In the genomic region with DNA sequence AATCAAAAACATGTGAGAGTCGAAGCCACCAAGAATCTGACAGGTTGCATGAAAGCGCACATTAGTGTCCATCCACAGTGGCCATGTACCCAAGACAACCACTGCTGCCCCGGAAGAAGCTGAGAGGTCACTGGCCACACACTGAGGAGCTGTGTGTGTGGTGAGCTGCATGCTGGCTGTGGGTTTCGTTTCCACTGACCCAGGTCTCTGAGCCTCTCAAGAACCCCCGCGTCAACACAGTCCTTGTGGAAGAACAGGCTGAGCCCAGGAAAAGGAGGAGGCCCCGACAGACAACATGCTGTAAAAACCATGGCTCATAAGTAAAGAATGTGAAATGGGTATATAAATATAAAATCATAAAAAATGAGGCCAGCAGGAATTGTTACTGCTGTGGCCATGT, we compare ENCODE assay signal across 27 cellular contexts. TPM values are rescaled to one million over a fixed set of nuclear protein-coding genes. Genes with fewer than 3 reads are reported as not detected.
"Had no signal": no experiment of that assay in that cellular context is flagged by ENCODE, and none has a peak within 500 bp of the region (broad histone marks: within the 10 kb centered on the region; RNA-seq: fewer than 3 reads in every experiment).

No MANE protein-coding gene starts in this region.

- H3K4me2 ChIP-seq: smooth muscle cell had no signal

- ATAC-seq: activated CD8-positive, alpha-beta T cell treated with anti-CD3 and anti-CD28 coated beads, Interleukin-2, amount 10 ng/mL, durations not matched to agents 7 days and 5 days; activated naive CD8-positive, alpha-beta T cell treated with anti-CD3 and anti-CD28 coated beads, Interleukin-2, amount 50 U/mL, for 24 hours; left ventricle myocardium superior; pancreas had no signal

- H3K4me3 ChIP-seq: breast epithelium, esophagus squamous epithelium, pancreas, prostate gland, sigmoid colon, smooth muscle cell, thoracic aorta had no signal

- FAIRE-seq: endometrium, pancreas had no signal

- DNase-seq: activated B cell treated with CpG ODN at 0.5 μM for 24 hours; activated CD8-positive, alpha-beta T cell treated with anti-CD3 and anti-CD28 coated beads, Interleukin-2, amount 10 ng/mL, durations not matched to agents 7 days and 5 days; activated gamma-delta T cell treated with Interleukin-2 at 50 U/mL for 16 hours; activated naive CD8-positive, alpha-beta T cell treated with anti-CD3 and anti-CD28 coated beads, Interleukin-2, amount 50 U/mL, for 24 hours; activated T-cell treated with anti-CD3 and anti-CD28 coated beads for 4 hours; amygdala; dermis blood vessel endothelial cell; effector CD4-positive, alpha-beta T cell; esophagus squamous epithelium; foreskin melanocyte; left ventricle myocardium superior; nephron progenitor cell; sigmoid colon; stimulated activated CD4-positive, alpha-beta T cell treated with anti-CD3 and anti-CD28 coated beads, Interleukin-15, amount 100 ng/mL, for 24 hours; stimulated activated CD4-positive, alpha-beta T cell treated with anti-CD3 and anti-CD28 coated beads, Interleukin-2, amount 100 ng/mL, for 24 hours; stimulated activated naive CD4-positive, alpha-beta T cell; T-helper 1 cell; trophoblast cell had no signal

- H3K27me3 ChIP-seq: breast epithelium, pancreas, sigmoid colon had no signal

- H3K27ac ChIP-seq: breast epithelium, epithelial cell of prostate, esophagus squamous epithelium, pancreas, prostate gland, sigmoid colon, thoracic aorta had no signal

- H3K4me1 ChIP-seq: breast epithelium, esophagus squamous epithelium, pancreas, prostate gland had no signal

- H3K36me3 ChIP-seq: breast epithelium, esophagus squamous epithelium, pancreas, prostate gland had no signal

- H3K9me3 ChIP-seq: breast epithelium, esophagus squamous epithelium, pancreas, prostate gland, sigmoid colon, thoracic aorta had no signal

RNA-seq across cellular contexts. Expression of gene VIPR2, which starts 8.2 kb away (rescaled TPM):
- total RNA-seq: activated B cell treated with CpG ODN at 0.5 μM for 24 hours; activated CD8-positive, alpha-beta T cell treated with anti-CD3 and anti-CD28 coated beads, Interleukin-2, amount 10 ng/mL, durations not matched to agents 7 days and 5 days; dermis blood vessel endothelial cell; glomerular endothelial cell; lung microvascular endothelial cell; smooth muscle cell had no signal
- polyA plus RNA-seq: smooth muscle cell had no signal
